Comparison of ENCODE assay signal across 11 cellular contexts in genomic region chr16:51155901-51156810, GRCh38. TPM values are rescaled to one million over a fixed set of nuclear protein-coding genes. Genes with fewer than 3 reads are reported as not detected.
A peak's percentile ranks its signal among the peaks of the same experiment; 100 is the strongest.
DNase-seq lines count a peak whose midpoint lies in the region; ATAC-seq, FAIRE-seq and TF ChIP-seq lines count a peak whose summit lies in the region.
"Had no signal": no experiment of that assay in that cellular context is flagged by ENCODE, and none has a peak within 500 bp of the region (broad histone marks: within the 10 kb centered on the region; RNA-seq: fewer than 3 reads in every experiment).

No MANE protein-coding gene starts in this region.

- H3K4me1 ChIP-seq in suprapubic skin (peaks cover 47% of the 10 kb centered on the region), gastrocnemius medialis (peaks cover 5 to 15% of the 10 kb centered on the region in 2 donors)

- no peak for ATAC-seq in gastrocnemius medialis

- no peaks in the 10 kb centered on the region for H3K36me3 ChIP-seq in suprapubic skin
- H3K36me3 ChIP-seq in gastrocnemius medialis, result no peaks in the 10 kb centered on the region

- in situ Hi-C loops in gastrocnemius medialis (cut with MboI; ENCODE audit: low sequenced_read_pairs in 4 of 4), result no loop called here

- H3K27me3 ChIP-seq in suprapubic skin, result peaks cover 89% of the 10 kb centered on the region
- peaks cover 51 to 72% (median 65%) of the 10 kb centered on the region in 3 donors for H3K27me3 ChIP-seq in gastrocnemius medialis

- FAIRE-seq in urothelium cell line (lab: Jason Lieb, UNC), result no peak

- intact Hi-C loops in gastrocnemius medialis (cut with DNase I; ENCODE audit: low total_unique reads), result no loop called here

- TF ChIP-seq POLR2A in suprapubic skin (IDR thresholded peaks at IDR 0.05), result no peak
- TF ChIP-seq POLR2A in gastrocnemius medialis (IDR thresholded peaks at IDR 0.05), result no peak

- H3K27ac ChIP-seq in suprapubic skin (no peak overlapping the region), gastrocnemius medialis (no peak overlapping the region)

- WGBS in suprapubic skin, result 5% methylated on average over 37 of the region's 57 CpGs

- DNase-seq in activated CD4-positive, alpha-beta T cell treated with anti-CD3 and anti-CD28 coated beads for 48 hours, result peak; percentile 3
- no peak for DNase-seq in activated CD4-positive, alpha-beta T cell treated with anti-CD3 and anti-CD28 coated beads for 4 hours
- DNase-seq in cardiac fibroblast (ENCODE audit: low read depth in 2 of 2) (peak; percentile 16 to 35), islet precursor cell (peak; percentile 63), suprapubic skin (ENCODE audit: low spot score in 2 of 2) (no peak), HUDEP-2 (lab: John Stamatoyannopoulos, UW; ENCODE audit: unreplicated experiment in 76 of 76) (no peak), gastrocnemius medialis (no peak), urothelium cell line (ENCODE audit: low spot score) (no peak)
- DNase-seq: activated CD4-positive, alpha-beta T cell treated with anti-CD3 and anti-CD28 coated beads, Interleukin-2, amount 50 U/mL, for 1 hour; NCI-H1417; SHP77 had no signal

- H3K9me3 ChIP-seq in suprapubic skin, result no peaks in the 10 kb centered on the region
- peaks cover 0 to 8% (median 0%) of the 10 kb centered on the region in 3 donors for H3K9me3 ChIP-seq in gastrocnemius medialis

- H3K4me3 ChIP-seq in cardiac fibroblast (replicated peaks in 1 of 2; ENCODE audit: low read depth in 2 of 2, low read length in 2 of 2), result peak overlapping the region in 1 of 2 donors; percentile 21
- peak overlapping the region; percentile 21 for H3K4me3 ChIP-seq in suprapubic skin
- peak overlapping the region in 1 of 4 donors; percentile 28 for H3K4me3 ChIP-seq in gastrocnemius medialis

- TF ChIP-seq EP300 in suprapubic skin (IDR thresholded peaks at IDR 0.05), result no peak

- TF ChIP-seq CTCF in cardiac fibroblast (IDR thresholded peaks at IDR 0.05; ENCODE audit: low read depth, low read length), result no peak
- no peak for TF ChIP-seq CTCF in suprapubic skin (IDR thresholded peaks at IDR 0.05)
- TF ChIP-seq CTCF in gastrocnemius medialis (IDR thresholded peaks at IDR 0.05 in 4 of 5, conservative IDR thresholded peaks at IDR 0.05 in 1 of 5), result no peak

RNA-seq across cellular contexts. Expression of gene SALL1, which starts 5.1 kb away (rescaled TPM):
- total RNA-seq in suprapubic skin (under 1 TPM in 2 of 4 donors, not detected in 2; 0.08 TPM), gastrocnemius medialis (under 1 TPM in 3 of 4 donors, not detected in 1; 0.07 to 0.15 (median 0.11) TPM)

Comparison
In these comparisons a context has a peak if more than half of its experiments do, and no peak if none do; other contexts are left out.
1. DNase-seq: peak in activated CD4-positive, alpha-beta T cell treated with anti-CD3 and anti-CD28 coated beads for 48 hours (single experiment), cardiac fibroblast (2 of 2) and islet precursor cell (single experiment); none in activated CD4-positive, alpha-beta T cell treated with anti-CD3 and anti-CD28 coated beads for 4 hours (0 of 2), suprapubic skin (0 of 2), HUDEP-2 (0 of 76), gastrocnemius medialis (0 of 2) and urothelium cell line (single experiment).